9 cellular contexts compared by ENCODE assay signal in genomic region chr22:27719535-27720227, GRCh38.
DNase-seq lines count a peak whose midpoint lies in the region; TF ChIP-seq lines count a peak whose summit lies in the region.
"Had no signal": no experiment of that assay in that cellular context is flagged by ENCODE, and none has a peak within 500 bp of the region (broad histone marks: within the 10 kb centered on the region; RNA-seq: fewer than 3 reads in every experiment).

No MANE protein-coding gene starts in this region.

- intact Hi-C loops in cardiac septum (cut with DNase I): loop anchor here (5.0 kb wide), 1 partner anchor 47 kb away; no protein-coding TSS in a partner anchor

- 20% methylated on average over 8 of the region's 8 CpGs for WGBS in suprapubic skin

- peak overlapping the region; percentile 91 for H3K27ac ChIP-seq in suprapubic skin
- H3K27ac ChIP-seq: SK-N-MC had no signal

- no peak for TF ChIP-seq CTCF in suprapubic skin (IDR thresholded peaks at IDR 0.05)

- no peak for TF ChIP-seq POLR2A in suprapubic skin (IDR thresholded peaks at IDR 0.05)

- no peaks in the 10 kb centered on the region for H3K36me3 ChIP-seq in suprapubic skin

- no peak overlapping the region for H3K4me3 ChIP-seq in suprapubic skin
- H3K4me3 ChIP-seq: SK-N-MC had no signal

- no peaks in the 10 kb centered on the region for H3K27me3 ChIP-seq in suprapubic skin

- peaks cover 51% of the 10 kb centered on the region for H3K4me1 ChIP-seq in suprapubic skin

- no peak for TF ChIP-seq EP300 in suprapubic skin (IDR thresholded peaks at IDR 0.05)

- DNase-seq in NCI-H2029 treated with DMSO at 0.1 percent for 48 hours (lab: John Stamatoyannopoulos, UW): peak; percentile 5
- no peak for DNase-seq in NCI-H2029 (lab: John Stamatoyannopoulos, UW)
- peak; percentile 11 for DNase-seq in RPMI8226
- DNase-seq in cardiac septum (ENCODE audit: low spot score): peak; percentile 67
- peak in 1 of 2 donors; percentile 78 for DNase-seq in suprapubic skin (ENCODE audit: low spot score in 2 of 2)
- DNase-seq in NK-92 treated with Interleukin-12 subunit alpha and Interleukin-12 subunit beta, amount 100 ng/mL, for 24 hours (lab: John Stamatoyannopoulos, UW): no peak
- no peak for DNase-seq in central memory CD4-positive, alpha-beta T cell
- no peak for DNase-seq in dedifferentiated amniotic fluid mesenchymal stem cell (ENCODE audit: extremely low spot score)

- no peaks in the 10 kb centered on the region for H3K9me3 ChIP-seq in suprapubic skin

Comparison
In these comparisons a context has a peak if more than half of its experiments do, and no peak if none do; other contexts are left out.
1. DNase-seq: peak in NCI-H2029 treated with DMSO at 0.1 percent for 48 hours (single experiment), RPMI8226 (single experiment) and cardiac septum (single experiment); none in NCI-H2029 (single experiment), NK-92 treated with Interleukin-12 subunit alpha and Interleukin-12 subunit beta, amount 100 ng/mL, for 24 hours (single experiment), central memory CD4-positive, alpha-beta T cell (single experiment) and dedifferentiated amniotic fluid mesenchymal stem cell (single experiment).